Comparison of ENCODE assay signal across 22 cellular contexts in the genomic region with DNA sequence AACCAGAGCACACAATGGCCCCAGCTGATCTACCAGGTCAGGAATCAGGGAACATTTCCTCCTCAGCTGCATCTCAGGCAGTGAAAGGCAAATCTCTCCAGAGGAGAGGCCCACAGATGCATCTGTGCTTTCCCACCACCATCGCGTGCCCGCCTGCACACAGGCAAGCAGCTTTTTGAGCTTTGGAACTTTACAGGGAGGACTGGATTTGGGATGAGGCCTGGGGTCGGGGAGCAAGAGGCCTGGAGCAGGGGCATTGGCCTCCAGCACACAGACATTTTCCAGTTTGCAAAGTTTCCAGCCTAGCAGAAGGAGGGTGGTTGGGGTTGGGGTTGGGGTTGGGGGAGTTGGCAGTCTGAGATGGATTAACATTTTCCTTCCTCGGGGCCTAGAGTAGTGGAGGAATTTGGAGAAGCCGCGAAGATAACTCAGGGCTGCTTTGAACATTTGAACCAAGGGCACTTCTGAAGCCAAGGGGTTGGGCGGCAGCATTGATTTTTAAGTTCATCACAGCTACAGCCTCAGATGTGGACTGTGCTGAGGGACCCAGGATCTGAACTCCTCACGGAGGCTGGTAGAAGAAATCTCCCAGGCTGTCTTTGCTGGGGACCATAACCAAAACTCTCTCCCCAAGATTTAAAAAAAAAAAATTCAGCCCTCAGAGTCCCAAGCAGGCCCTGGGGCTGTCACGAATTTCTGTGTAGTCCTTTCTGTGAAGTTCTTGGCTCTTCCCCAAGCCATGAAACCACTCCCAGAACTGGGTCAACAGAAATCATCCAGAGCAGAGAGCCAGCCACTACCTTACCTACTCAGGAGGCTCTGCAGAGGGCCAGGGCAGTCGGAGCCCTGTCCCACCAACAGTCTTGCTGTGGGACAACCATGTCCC. TPM values are rescaled to one million over a fixed set of nuclear protein-coding genes. Genes with fewer than 3 reads are reported as not detected.
DNase-seq lines count a peak whose midpoint lies in the region; ATAC-seq and TF ChIP-seq lines count a peak whose summit lies in the region.
"Had no signal": no experiment of that assay in that cellular context is flagged by ENCODE, and none has a peak within 500 bp of the region (broad histone marks: within the 10 kb centered on the region; RNA-seq: fewer than 3 reads in every experiment).

No MANE protein-coding gene starts in this region.

- H3K4me3 ChIP-seq in neuronal stem cell (ENCODE audit: low read length in 2 of 2) = no peak overlapping the region
- H3K4me3 ChIP-seq: K562 had no signal

- POLR2A ChIA-PET in activated CD8-positive, alpha-beta T cell treated with anti-CD3 and anti-CD28 coated beads for 36 hours (lab: Charles Lee) = no interaction called here

- DNase-seq in AG08395 (ENCODE audit: low spot score) (peak; percentile 55), NCI-H2029 (lab: John Stamatoyannopoulos, UW) (peak; percentile 14), foreskin melanocyte (peak; percentile 39), neuronal stem cell (ENCODE audit: low spot score) (no peak), germinal center (ENCODE audit: low spot score) (no peak), NCI-H128 (lab: John Stamatoyannopoulos, UW; ENCODE audit: unreplicated experiment) (no peak)
- DNase-seq in stimulated activated CD4-positive, alpha-beta T cell treated with anti-CD3 and anti-CD28 coated beads, Interleukin-15, amount 100 ng/mL, for 24 hours = no peak
- no peak for DNase-seq in activated CD8-positive, alpha-beta T cell treated with anti-CD3 and anti-CD28 coated beads for 36 hours
- DNase-seq: activated CD4-positive, alpha-beta T cell treated with anti-CD3 and anti-CD28 coated beads for 4 hours; activated naive CD4-positive, alpha-beta T cell; DND-41; effector memory CD8-positive, alpha-beta T cell; HCEC 1CT; hippocampal formation; NCI-H1417; NCI-H2171; NCI-H774; retina; stimulated activated naive CD8-positive, alpha-beta T cell treated with anti-CD3 and anti-CD28 coated beads, Interleukin-15, amount 100 ng/mL, for 72 hours had no signal

- H2AFZ ChIP-seq in neuronal stem cell (ENCODE audit: low read length) = no peak overlapping the region

- no peak overlapping the region for H3K27ac Mint-ChIP-seq in activated CD8-positive, alpha-beta T cell treated with anti-CD3 and anti-CD28 coated beads for 36 hours
- H3K27ac Mint-ChIP-seq: effector memory CD8-positive, alpha-beta T cell had no signal

- H3K9me3 Mint-ChIP-seq in activated CD8-positive, alpha-beta T cell treated with anti-CD3 and anti-CD28 coated beads for 36 hours = no peaks in the 10 kb centered on the region
- H3K9me3 Mint-ChIP-seq: effector memory CD8-positive, alpha-beta T cell; stimulated activated naive CD8-positive, alpha-beta T cell treated with anti-CD3 and anti-CD28 coated beads, Interleukin-15, amount 100 ng/mL, for 72 hours had no signal

- peaks cover 18% of the 10 kb centered on the region for H3K4me1 Mint-ChIP-seq in activated CD8-positive, alpha-beta T cell treated with anti-CD3 and anti-CD28 coated beads for 36 hours (ENCODE audit: low read depth)

- peak overlapping the region; percentile 36 for H2BK120ac ChIP-seq in neuronal stem cell (ENCODE audit: low read depth, low read length)

- H3K23ac ChIP-seq in neuronal stem cell (ENCODE audit: low read depth, low read length, poor library complexity) = no peak overlapping the region

- no peak overlapping the region for H3K4ac ChIP-seq in neuronal stem cell (ENCODE audit: low read length)

- TF ChIP-seq CTCF in activated CD8-positive, alpha-beta T cell treated with anti-CD3 and anti-CD28 coated beads for 36 hours (IDR thresholded peaks at IDR 0.05) = no peak

- no peak overlapping the region for H3K14ac ChIP-seq in neuronal stem cell (ENCODE audit: low read length)

- no peak overlapping the region for H3K27ac ChIP-seq in neuronal stem cell (replicated peaks; ENCODE audit: low read length)
- H3K27ac ChIP-seq: neutrophil had no signal

- no peak overlapping the region for H2BK5ac ChIP-seq in neuronal stem cell (ENCODE audit: low read length)

- H3K36me3 ChIP-seq in neuronal stem cell (replicated peaks in 1 of 2; ENCODE audit: control insufficient read depth in 2 of 2, insufficient read depth in 2 of 2, low read length in 2 of 2) = no peaks in the 10 kb centered on the region
- H3K36me3 ChIP-seq: neutrophil had no signal

- peak overlapping the region; percentile 64 for H2AK5ac ChIP-seq in neuronal stem cell (ENCODE audit: low read depth, low read length)

- H3K18ac ChIP-seq in neuronal stem cell (ENCODE audit: low read length) = peak overlapping the region; percentile 84

- no peaks in the 10 kb centered on the region for H3K27me3 Mint-ChIP-seq in activated CD8-positive, alpha-beta T cell treated with anti-CD3 and anti-CD28 coated beads for 36 hours
- H3K27me3 Mint-ChIP-seq: stimulated activated naive CD8-positive, alpha-beta T cell treated with anti-CD3 and anti-CD28 coated beads, Interleukin-15, amount 100 ng/mL, for 72 hours had no signal

- H3K4me1 ChIP-seq in neuronal stem cell (ENCODE audit: control insufficient read depth in 2 of 2, insufficient read depth in 1 of 2, low read depth in 1 of 2, low read length in 2 of 2) = peaks cover 0 to 1% of the 10 kb centered on the region in 2 donors

- H3K79me1 ChIP-seq in neuronal stem cell (ENCODE audit: low read depth, low read length) = no peaks in the 10 kb centered on the region

- ATAC-seq in activated CD8-positive, alpha-beta T cell treated with anti-CD3 and anti-CD28 coated beads for 36 hours = no peak
- ATAC-seq: effector memory CD8-positive, alpha-beta T cell; Panc1; stimulated activated naive CD8-positive, alpha-beta T cell treated with anti-CD3 and anti-CD28 coated beads, Interleukin-15, amount 100 ng/mL, for 72 hours had no signal

- H4K8ac ChIP-seq in neuronal stem cell (ENCODE audit: low read depth, low read length) = no peak overlapping the region

- no CpG with 5 or more reads among the region's 11 CpGs for WGBS in neuronal stem cell (ENCODE audit: extremely low coverage in 2 of 2, insufficient read length in 2 of 2, insufficient replicate concordance in 1 of 2), 2 donors

- H2BK12ac ChIP-seq in neuronal stem cell (ENCODE audit: low read length) = no peak overlapping the region

- H3K36me3 Mint-ChIP-seq in activated CD8-positive, alpha-beta T cell treated with anti-CD3 and anti-CD28 coated beads for 36 hours (ENCODE audit: low read depth) = no peaks in the 10 kb centered on the region

- H3K9me3 ChIP-seq in neuronal stem cell (replicated peaks in 1 of 2; ENCODE audit: control insufficient read depth in 2 of 2, insufficient read depth in 1 of 2, low read depth in 1 of 2, low read length in 2 of 2) = no peaks in the 10 kb centered on the region
- H3K9me3 ChIP-seq: neutrophil had no signal

- peak overlapping the region; percentile 78 for H2BK15ac ChIP-seq in neuronal stem cell (ENCODE audit: low read length)

- H3K27me3 ChIP-seq in neuronal stem cell (ENCODE audit: control insufficient read depth in 3 of 3, insufficient read depth in 3 of 3, low read depth in 1 of 3, low read length in 3 of 3) = peaks cover 0 to 14% (median 0%) of the 10 kb centered on the region in 3 experiments
- H3K27me3 ChIP-seq: neutrophil had no signal

- CTCF ChIA-PET in activated CD8-positive, alpha-beta T cell treated with anti-CD3 and anti-CD28 coated beads for 36 hours (lab: Charles Lee) = interaction anchor here (1.2 to 1.6 kb wide), 2 partner anchors 73 to 367 kb away, joined by 3 to 4 read pairs; no protein-coding TSS in a partner anchor

- H4K91ac ChIP-seq in neuronal stem cell (ENCODE audit: low read depth, low read length, poor library complexity) = no peak overlapping the region

- intact Hi-C loops in activated CD8-positive, alpha-beta T cell treated with anti-CD3 and anti-CD28 coated beads for 36 hours (cut with micrococcal nuclease) = no loop called here

- no peak overlapping the region for H3K9ac ChIP-seq in neuronal stem cell (ENCODE audit: low read depth, low read length, poor library complexity)

- H3K4me2 ChIP-seq in neuronal stem cell (ENCODE audit: insufficient read depth, low read length, poor library complexity, severe bottlenecking) = no peak overlapping the region

- no peak overlapping the region for H3K4me3 Mint-ChIP-seq in activated CD8-positive, alpha-beta T cell treated with anti-CD3 and anti-CD28 coated beads for 36 hours
- H3K4me3 Mint-ChIP-seq: effector memory CD8-positive, alpha-beta T cell; stimulated activated naive CD8-positive, alpha-beta T cell treated with anti-CD3 and anti-CD28 coated beads, Interleukin-15, amount 100 ng/mL, for 72 hours had no signal

RNA-seq across cellular contexts. Expression of a gene that starts 25.6 kb away (rescaled TPM):
- polyA plus RNA-seq in neuronal stem cell (2013, experiment 1 of 2) = 69.1 TPM
- polyA plus RNA-seq in neuronal stem cell (2013, experiment 2 of 2) = 68.8 TPM
- total RNA-seq in activated CD8-positive, alpha-beta T cell treated with anti-CD3 and anti-CD28 coated beads for 36 hours = 10 to 100 TPM; 27.4 to 30.8 TPM

Comparison
In these comparisons a context has a peak if more than half of its experiments do, and no peak if none do; other contexts are left out.
1. DNase-seq: peak in AG08395 (single experiment), NCI-H2029 (single experiment) and foreskin melanocyte (single experiment); none in neuronal stem cell (single experiment), stimulated activated CD4-positive, alpha-beta T cell treated with anti-CD3 and anti-CD28 coated beads, Interleukin-15, amount 100 ng/mL, for 24 hours (single experiment), activated CD8-positive, alpha-beta T cell treated with anti-CD3 and anti-CD28 coated beads for 36 hours (single experiment), germinal center (single experiment) and NCI-H128 (single experiment).